In genomic region chrX:45830343-45830742, GRCh38 we compare ENCODE assay signal across 24 cellular contexts.
DNase-seq lines count a peak whose midpoint lies in the region; ATAC-seq, FAIRE-seq and TF ChIP-seq lines count a peak whose summit lies in the region.
"Had no signal": no experiment of that assay in that cellular context is flagged by ENCODE, and none has a peak within 500 bp of the region (broad histone marks: within the 10 kb centered on the region; RNA-seq: fewer than 3 reads in every experiment).

No MANE protein-coding gene starts in this region.

- H3K9me3 ChIP-seq in HUES64 (ENCODE audit: insufficient read depth, low read depth, low read length) (no peaks in the 10 kb centered on the region), keratinocyte (ENCODE audit: control insufficient read depth, low read depth, low read length) (no peaks in the 10 kb centered on the region), mucosa of descending colon (no peaks in the 10 kb centered on the region)
- H3K9me3 ChIP-seq: BLaER1, left lung, thoracic aorta had no signal

- H3K4me1 ChIP-seq in HUES64 (ENCODE audit: insufficient read depth, low read length) (0 out of 2 replicates have a peak, but pooled peaks cover 4% of the 10 kb centered on the region), keratinocyte (ENCODE audit: control insufficient read depth, extremely low read depth, insufficient read depth, low read length) (peaks cover 44% of the 10 kb centered on the region), mucosa of descending colon (ENCODE audit: low read depth) (no peaks in the 10 kb centered on the region)
- H3K4me1 ChIP-seq: BLaER1, left lung had no signal

- H3K4me1 Mint-ChIP-seq in activated T-cell treated with anti-CD3 and anti-CD28 coated beads, Interleukin-2, amount 50 U/mL, for 4 hours (ENCODE audit: low read depth), result peaks cover 30% of the 10 kb centered on the region

- intact Hi-C loops in mucosa of descending colon (cut with DNase I, micrococcal nuclease), result no loop called here

- no peaks in the 10 kb centered on the region for H3K9me3 Mint-ChIP-seq in activated T-cell treated with anti-CD3 and anti-CD28 coated beads, Interleukin-2, amount 50 U/mL, for 4 hours
- peaks cover 5 to 8% of the 10 kb centered on the region in 2 donors for H3K9me3 Mint-ChIP-seq in activated naive CD4-positive, alpha-beta T cell treated with anti-CD3 and anti-CD28 coated beads, Interleukin-2, amount 50 U/mL, for 72 hours

- H3K4me2 ChIP-seq in keratinocyte (ENCODE audit: control insufficient read depth, extremely low read depth, insufficient read depth, low read depth, low read length), result peak overlapping the region; percentile 6
- H3K4me2 ChIP-seq: BLaER1 had no signal

- no peaks in the 10 kb centered on the region for H3K9me1 ChIP-seq in keratinocyte (ENCODE audit: control insufficient read depth, extremely low read depth, insufficient read depth, low read length)

- peak overlapping the region; percentile 17 for H3K4me3 Mint-ChIP-seq in activated T-cell treated with anti-CD3 and anti-CD28 coated beads, Interleukin-2, amount 50 U/mL, for 4 hours

- peaks cover 80% of the 10 kb centered on the region for H3K79me2 ChIP-seq in keratinocyte (ENCODE audit: control insufficient read depth, insufficient read depth, low read length)

- dilution Hi-C loops in keratinocyte (cut with MboI; ENCODE audit: extremely low pct_ligation_motif_present, low sequenced_read_pairs), result no loop called here

- H2AFZ ChIP-seq in keratinocyte (ENCODE audit: control insufficient read depth, low read length), result no peak overlapping the region

- H3K27me3 ChIP-seq in HUES64 (ENCODE audit: insufficient read depth, low read length), result no peaks in the 10 kb centered on the region
- no peaks in the 10 kb centered on the region for H3K27me3 ChIP-seq in keratinocyte (ENCODE audit: control insufficient read depth, extremely low read depth, insufficient read depth, low read length)
- H3K27me3 ChIP-seq: BLaER1, left lung had no signal

- peaks cover 59% of the 10 kb centered on the region for H3K36me3 ChIP-seq in HUES64 (ENCODE audit: insufficient read depth, low read length)
- H3K36me3 ChIP-seq in keratinocyte (ENCODE audit: control insufficient read depth in 2 of 2, extremely low read depth in 1 of 2, insufficient read depth in 2 of 2, low read length in 2 of 2), result peaks cover 3 to 9% of the 10 kb centered on the region in 2 experiments
- no peaks in the 10 kb centered on the region for H3K36me3 ChIP-seq in mucosa of descending colon (ENCODE audit: low read depth)
- H3K36me3 ChIP-seq: BLaER1, left lung, thoracic aorta had no signal

- peak overlapping the region; percentile 92 to 94 for H3K27ac Mint-ChIP-seq in activated naive CD4-positive, alpha-beta T cell treated with anti-CD3 and anti-CD28 coated beads, Interleukin-2, amount 50 U/mL, for 72 hours

- peaks cover 34% of the 10 kb centered on the region for H3K36me3 Mint-ChIP-seq in activated T-cell treated with anti-CD3 and anti-CD28 coated beads, Interleukin-2, amount 50 U/mL, for 4 hours (ENCODE audit: insufficient read depth)
- H3K36me3 Mint-ChIP-seq in activated naive CD4-positive, alpha-beta T cell treated with anti-CD3 and anti-CD28 coated beads, Interleukin-2, amount 50 U/mL, for 72 hours, result peaks cover 25 to 51% of the 10 kb centered on the region in 2 donors

- H3K27ac ChIP-seq in HUES64 (ENCODE audit: low read depth, low read length), result peak overlapping the region; percentile 40
- peak overlapping the region; percentile 29 for H3K27ac ChIP-seq in keratinocyte (ENCODE audit: control insufficient read depth, insufficient read depth, low read length)
- H3K27ac ChIP-seq: BLaER1, left lung, thoracic aorta had no signal

- whole genome bisulfite sequencing in HUES64, result 100% methylated on average over 2 of the region's 2 CpGs

- DNase-seq in activated T-cell treated with anti-CD3 and anti-CD28 coated beads, Interleukin-2, amount 50 U/mL, for 4 hours, result no peak
- no peak for DNase-seq in activated T-cell treated with anti-CD3 and anti-CD28 coated beads, Interleukin-2, amount 50 U/mL, for 1 hour
- no peak for DNase-seq in activated naive CD4-positive, alpha-beta T cell treated with anti-CD3 and anti-CD28 coated beads, Interleukin-2, amount 50 U/mL, for 72 hours (ENCODE audit: low spot score in 2 of 2)
- DNase-seq in keratinocyte (ENCODE audit: low read depth, low spot score) (no peak), mucosa of descending colon (no peak), NCI-H1694 treated with DMSO at 0.1 percent for 48 hours (lab: John Stamatoyannopoulos, UW) (no peak)
- DNase-seq: activated CD4-positive, alpha-beta T cell treated with anti-CD3 and anti-CD28 coated beads for 48 hours; aorta; cerebellar nuclear complex; effector CD4-positive, alpha-beta T cell; glutamatergic neuron; left lung; midbrain; NCI-H146; NCI-H2171 had no signal

- peak; percentile 35 to 53 for ATAC-seq in activated T-cell treated with anti-CD3 and anti-CD28 coated beads, Interleukin-2, amount 50 U/mL, for 4 hours
- ATAC-seq in activated naive CD4-positive, alpha-beta T cell treated with anti-CD3 and anti-CD28 coated beads, Interleukin-2, amount 50 U/mL, for 72 hours, result peak; percentile 82 to 92
- ATAC-seq in mucosa of descending colon, result no peak
- ATAC-seq in HG03135 (IDR thresholded peaks at IDR 0.05; ENCODE audit: unreplicated experiment), result no peak
- ATAC-seq: K562, left lung, Right ventricle myocardium inferior, sciatic nerve had no signal

- peak; percentile 57 for FAIRE-seq in keratinocyte (lab: Jason Lieb, UNC)
- FAIRE-seq: GM18507, K562, TTC549 had no signal

- no peaks in the 10 kb centered on the region for H3K27me3 Mint-ChIP-seq in activated T-cell treated with anti-CD3 and anti-CD28 coated beads, Interleukin-2, amount 50 U/mL, for 4 hours (ENCODE audit: low read depth)

- TF ChIP-seq CTCF in keratinocyte (optimal IDR thresholded peaks at IDR 0.05 in 1 of 3, IDR thresholded peaks at IDR 0.05 in 1 of 3, conservative IDR thresholded peaks at IDR 0.05 in 1 of 3; ENCODE audit: extremely low read depth in 1 of 3, insufficient read depth in 2 of 3, low read length in 3 of 3) (no peak), mucosa of descending colon (IDR thresholded peaks at IDR 0.05) (no peak)

- peaks cover under 1% of the 10 kb centered on the region for H4K20me1 ChIP-seq in keratinocyte (ENCODE audit: control insufficient read depth, extremely low read depth, insufficient read depth, low read length)
- H4K20me1 ChIP-seq: BLaER1 had no signal

- no peak overlapping the region for H3K4me3 ChIP-seq in HUES64 (ENCODE audit: low read length)
- no peak overlapping the region for H3K4me3 ChIP-seq in keratinocyte (ENCODE audit: control insufficient read depth in 2 of 3, extremely low read depth in 1 of 3, insufficient read depth in 2 of 3, low read depth in 1 of 3, low read length in 3 of 3)
- no peak overlapping the region for H3K4me3 ChIP-seq in mucosa of descending colon
- H3K4me3 ChIP-seq: BLaER1, K562, left lung, thoracic aorta had no signal

- H3K9ac ChIP-seq in HUES64 (ENCODE audit: low read depth, low read length), result no peak overlapping the region
- H3K9ac ChIP-seq in keratinocyte (ENCODE audit: control insufficient read depth, extremely low read depth, insufficient read depth, low read length), result no peak overlapping the region
- H3K9ac ChIP-seq: BLaER1 had no signal

Comparison
In these comparisons a context has a peak if more than half of its experiments do, and no peak if none do; other contexts are left out.
1. ATAC-seq: peak in activated T-cell treated with anti-CD3 and anti-CD28 coated beads, Interleukin-2, amount 50 U/mL, for 4 hours (2 of 2) and activated naive CD4-positive, alpha-beta T cell treated with anti-CD3 and anti-CD28 coated beads, Interleukin-2, amount 50 U/mL, for 72 hours (2 of 2); none in mucosa of descending colon (single experiment) and HG03135 (single experiment).